ENCODE assay signal across 33 cellular contexts in genomic region chrX:72316408-72317079, GRCh38. TPM values are rescaled to one million over a fixed set of nuclear protein-coding genes. Genes with fewer than 3 reads are reported as not detected.
DNase-seq lines count a peak whose midpoint lies in the region; ATAC-seq, FAIRE-seq and TF ChIP-seq lines count a peak whose summit lies in the region.
"Had no signal": no experiment of that assay in that cellular context is flagged by ENCODE, and none has a peak within 500 bp of the region (broad histone marks: within the 10 kb centered on the region; RNA-seq: fewer than 3 reads in every experiment).

No MANE protein-coding gene starts in this region.

- H3K79me1 ChIP-seq in neuronal stem cell (ENCODE audit: low read depth, low read length): no peaks in the 10 kb centered on the region

- intact Hi-C loops in HepG2 (cut with micrococcal nuclease; ENCODE audit: unreplicated experiment): no loop called here
- intact Hi-C loops in right lobe of liver (cut with DNase I): no loop called here

- no peak overlapping the region for H4K91ac ChIP-seq in neuronal stem cell (ENCODE audit: low read depth, low read length, poor library complexity)

- H2BK12ac ChIP-seq in neuronal stem cell (ENCODE audit: low read length): no peak overlapping the region

- H3K4me3 Mint-ChIP-seq in progenitor cell of endocrine pancreas (ENCODE audit: low read depth) (no peak overlapping the region), T-cell (no peak overlapping the region)
- H3K4me3 Mint-ChIP-seq: activated naive CD8-positive, alpha-beta T cell treated with anti-CD3 and anti-CD28 coated beads for 36 hours; CD4-positive, CD25-positive, alpha-beta regulatory T cell; natural killer cell treated with Interleukin-12 subunit alpha and Interleukin-12 subunit beta and Interleukin-15 and Interleukin-18, amount 100 ng/mL, for 72 hours had no signal

- POLR2A ChIA-PET in HepG2 (lab: Yijun Ruan, JAX): interaction anchor here (0.6 kb wide), 1 partner anchor 104 kb away, joined by 3 read pairs; no protein-coding TSS in a partner anchor
- POLR2A ChIA-PET in T-cell (lab: Charles Lee): no interaction called here

- no peaks in the 10 kb centered on the region for H3K27me3 ChIP-seq in HepG2 (ENCODE audit: control insufficient read depth in 1 of 2, insufficient read depth in 2 of 2, low read length in 2 of 2)
- no peaks in the 10 kb centered on the region for H3K27me3 ChIP-seq in right lobe of liver
- H3K27me3 ChIP-seq in SJCRH30: no peaks in the 10 kb centered on the region
- H3K27me3 ChIP-seq in neuronal stem cell (ENCODE audit: control insufficient read depth in 3 of 3, insufficient read depth in 3 of 3, low read depth in 1 of 3, low read length in 3 of 3): peaks cover 0 to 38% (median 0%) of the 10 kb centered on the region in 3 experiments
- H3K27me3 ChIP-seq: cardiac muscle cell, gastroesophageal sphincter had no signal

- no peak for TF ChIP-seq RAD21 in HepG2 (CRISPR knock-in tag; IDR thresholded peaks at IDR 0.05)

- H3K4me1 Mint-ChIP-seq in progenitor cell of endocrine pancreas (ENCODE audit: low read depth): no peaks in the 10 kb centered on the region
- H3K4me1 Mint-ChIP-seq in T-cell: no peaks in the 10 kb centered on the region
- H3K4me1 Mint-ChIP-seq: activated naive CD8-positive, alpha-beta T cell treated with anti-CD3 and anti-CD28 coated beads for 36 hours; CD4-positive, CD25-positive, alpha-beta regulatory T cell had no signal

- H3K9ac ChIP-seq in HepG2 (ENCODE audit: insufficient read depth, low read depth, low read length) (no peak overlapping the region), neuronal stem cell (ENCODE audit: low read depth, low read length, poor library complexity) (no peak overlapping the region)
- H3K9ac ChIP-seq: parathyroid adenoma had no signal

- DNase-seq in HepG2 (ENCODE audit: low spot score) (no peak), right lobe of liver (no peak), SJCRH30 (peak; percentile 54 to 72), neuronal stem cell (ENCODE audit: low spot score) (no peak), progenitor cell of endocrine pancreas (ENCODE audit: low spot score, unreplicated experiment) (no peak), T-cell (no peak)
- DNase-seq: activated CD4-positive, alpha-beta T cell treated with anti-CD3 and anti-CD28 coated beads, Interleukin-2, amount 50 U/mL, for 1 hour; activated effector memory CD4-positive, alpha-beta T cell treated with anti-CD3 and anti-CD28 coated beads, Interleukin-2, amount 50 U/mL, for 16 hours; activated naive CD8-positive, alpha-beta T cell treated with anti-CD3 and anti-CD28 coated beads for 36 hours; activated T-cell treated with anti-CD3 and anti-CD28 coated beads, Interleukin-2, amount 50 U/mL, for 1 hour; AML-193; aorta; CD4-positive, CD25-positive, alpha-beta regulatory T cell; EL; Kasumi-1; NCI-H187; NCI-H524 treated with DMSO at 0.1 percent for 48 hours; SIG-M5; spleen; stimulated activated CD4-positive, alpha-beta T cell treated with anti-CD3 and anti-CD28 coated beads, Interleukin-2, amount 100 ng/mL, for 24 hours; stimulated activated naive CD8-positive, alpha-beta T cell treated with anti-CD3 and anti-CD28 coated beads, Interleukin-15, Interleukin-2, amounts not matched to agents 100 U/mL and 50 U/mL, for 24 hours; T-helper 9 cell had no signal

- no peak overlapping the region for H2BK15ac ChIP-seq in neuronal stem cell (ENCODE audit: low read length)

- H2AFZ ChIP-seq in HepG2 (ENCODE audit: low read length): no peak overlapping the region
- peak overlapping the region; percentile 53 for H2AFZ ChIP-seq in neuronal stem cell (ENCODE audit: low read length)
- H2AFZ ChIP-seq: parathyroid adenoma had no signal

- H3K27me3 Mint-ChIP-seq in progenitor cell of endocrine pancreas (peaks cover 7% of the 10 kb centered on the region), T-cell (peaks cover 10 to 17% of the 10 kb centered on the region in 2 donors)
- H3K27me3 Mint-ChIP-seq: CD4-positive, CD25-positive, alpha-beta regulatory T cell had no signal

- H3K18ac ChIP-seq in neuronal stem cell (ENCODE audit: low read length): no peak overlapping the region

- peak; percentile 79 for FAIRE-seq in HepG2 (lab: Jason Lieb, UNC)
- FAIRE-seq: colon, GM19239, H54 had no signal

- no peak overlapping the region for H4K8ac ChIP-seq in neuronal stem cell (ENCODE audit: low read depth, low read length)

- H3K9me3 Mint-ChIP-seq in progenitor cell of endocrine pancreas (ENCODE audit: low read depth): no peaks in the 10 kb centered on the region
- no peaks in the 10 kb centered on the region for H3K9me3 Mint-ChIP-seq in T-cell
- H3K9me3 Mint-ChIP-seq: activated naive CD8-positive, alpha-beta T cell treated with anti-CD3 and anti-CD28 coated beads for 36 hours; natural killer cell treated with Interleukin-12 subunit alpha and Interleukin-12 subunit beta and Interleukin-15 and Interleukin-18, amount 100 ng/mL, for 72 hours had no signal

- TF ChIP-seq EP300 in HepG2 (IDR thresholded peaks at IDR 0.05; ENCODE audit: low read depth in 2 of 2, low read length in 2 of 2) (no peak), HepG2 (CRISPR knock-in tag; IDR thresholded peaks at IDR 0.05; ENCODE audit: borderline replicate concordance) (no peak)

- H3K27ac ChIP-seq in HepG2 (ENCODE audit: extremely low read length, insufficient read depth, low read length): no peak overlapping the region
- no peak overlapping the region for H3K27ac ChIP-seq in right lobe of liver
- no peak overlapping the region for H3K27ac ChIP-seq in SJCRH30
- no peak overlapping the region for H3K27ac ChIP-seq in neuronal stem cell (replicated peaks; ENCODE audit: low read length)
- H3K27ac ChIP-seq: cardiac muscle cell, gastroesophageal sphincter, parathyroid adenoma, spleen had no signal

- no peak overlapping the region for H2BK120ac ChIP-seq in neuronal stem cell (ENCODE audit: low read depth, low read length)

- H3K9me3 ChIP-seq in HepG2 (ENCODE audit: low read length) (no peaks in the 10 kb centered on the region), right lobe of liver (no peaks in the 10 kb centered on the region), SJCRH30 (replicated peaks) (no peaks in the 10 kb centered on the region), neuronal stem cell (replicated peaks in 1 of 2; ENCODE audit: control insufficient read depth in 2 of 2, insufficient read depth in 1 of 2, low read depth in 1 of 2, low read length in 2 of 2) (no peaks in the 10 kb centered on the region)
- H3K9me3 ChIP-seq: gastroesophageal sphincter, spleen had no signal

- in situ Hi-C loops in HepG2 (cut with HindIII; ENCODE audit: extremely low pct_ligation_motif_present, low pct_unique_long_range_greater_than_20kb): no loop called here

- H3K36me3 Mint-ChIP-seq in progenitor cell of endocrine pancreas (ENCODE audit: insufficient read depth): no peaks in the 10 kb centered on the region
- H3K36me3 Mint-ChIP-seq in T-cell: no peaks in the 10 kb centered on the region
- H3K36me3 Mint-ChIP-seq: activated naive CD8-positive, alpha-beta T cell treated with anti-CD3 and anti-CD28 coated beads for 36 hours; CD4-positive, CD25-positive, alpha-beta regulatory T cell; natural killer cell treated with Interleukin-12 subunit alpha and Interleukin-12 subunit beta and Interleukin-15 and Interleukin-18, amount 100 ng/mL, for 72 hours had no signal

- no peak overlapping the region for H3K14ac ChIP-seq in neuronal stem cell (ENCODE audit: low read length)

- no peaks in the 10 kb centered on the region for H3K79me2 ChIP-seq in HepG2 (ENCODE audit: insufficient read depth, low read length)
- H3K79me2 ChIP-seq: parathyroid adenoma had no signal

- H3K4me1 ChIP-seq in HepG2 (ENCODE audit: insufficient read depth, low read length): peaks cover 9% of the 10 kb centered on the region; the same call in 1 of the 2 replicates
- no peaks in the 10 kb centered on the region for H3K4me1 ChIP-seq in right lobe of liver
- H3K4me1 ChIP-seq in SJCRH30: peaks cover 7% of the 10 kb centered on the region; the same call in 1 of the 2 replicates
- H3K4me1 ChIP-seq in neuronal stem cell (ENCODE audit: control insufficient read depth in 2 of 2, insufficient read depth in 1 of 2, low read depth in 1 of 2, low read length in 2 of 2): peaks cover 0 to 8% of the 10 kb centered on the region in 2 donors
- H3K4me1 ChIP-seq: parathyroid adenoma, spleen had no signal

- ATAC-seq in HepG2 (peak; percentile 56), right lobe of liver (no peak), GM18520 (IDR thresholded peaks at IDR 0.05; ENCODE audit: unreplicated experiment) (no peak), T-cell (replicated peaks in 1 of 4) (no peak)
- ATAC-seq: gastroesophageal sphincter; natural killer cell treated with Interleukin-12 subunit alpha and Interleukin-12 subunit beta and Interleukin-15 and Interleukin-18, amount 100 ng/mL, for 72 hours; Panc1; stimulated activated naive CD8-positive, alpha-beta T cell treated with anti-CD3 and anti-CD28 coated beads, Interleukin-15, Interleukin-2, amounts not matched to agents 100 U/mL and 50 U/mL, for 24 hours had no signal

- CTCF ChIA-PET in HepG2 (lab: Yijun Ruan, JAX; ENCODE audit: low intra/inter-chr PET ratio, low total read pairs) (no interaction called here), T-cell (lab: Charles Lee) (no interaction called here)

- 27% methylated on average over 4 of the region's 12 CpGs for WGBS in HepG2 (ENCODE audit: low lambda C conversion rate)
- 48% methylated on average over 9 of the region's 12 CpGs for WGBS in right lobe of liver (ENCODE audit: insufficient coverage, low coverage, low lambda C conversion rate, missing lambda C conversion rate)
- WGBS in neuronal stem cell (ENCODE audit: extremely low coverage in 2 of 2, insufficient read length in 2 of 2, insufficient replicate concordance in 1 of 2), 2 donors: no CpG with 5 or more reads among the region's 12 CpGs

- TF ChIP-seq POLR2A in HepG2 (IDR thresholded peaks at IDR 0.05; ENCODE audit: insufficient read depth in 1 of 2, low read depth in 2 of 2, low read length in 2 of 2) (no peak), right lobe of liver (IDR thresholded peaks at IDR 0.05) (no peak)

- no peak for TF ChIP-seq CTCF in HepG2 (CRISPR knock-in tag; IDR thresholded peaks at IDR 0.05)
- TF ChIP-seq CTCF in right lobe of liver (IDR thresholded peaks at IDR 0.05): no peak
- no peak for TF ChIP-seq CTCF in progenitor cell of endocrine pancreas (IDR thresholded peaks at IDR 0.05; ENCODE audit: unreplicated experiment)

- no peak overlapping the region for H2BK5ac ChIP-seq in neuronal stem cell (ENCODE audit: low read length)

- H3K27ac Mint-ChIP-seq in progenitor cell of endocrine pancreas: no peak overlapping the region
- no peak overlapping the region for H3K27ac Mint-ChIP-seq in T-cell
- H3K27ac Mint-ChIP-seq: activated naive CD8-positive, alpha-beta T cell treated with anti-CD3 and anti-CD28 coated beads for 36 hours; CD4-positive, CD25-positive, alpha-beta regulatory T cell had no signal

- no peak overlapping the region for H3K23ac ChIP-seq in neuronal stem cell (ENCODE audit: low read depth, low read length, poor library complexity)

- H2AK5ac ChIP-seq in neuronal stem cell (ENCODE audit: low read depth, low read length): no peak overlapping the region

- no peaks in the 10 kb centered on the region for H4K20me1 ChIP-seq in HepG2 (ENCODE audit: insufficient read depth, low read length)

- no peak overlapping the region for H3K4me3 ChIP-seq in HepG2 (replicated peaks in 1 of 3; ENCODE audit: insufficient read depth in 1 of 3, low read depth in 2 of 3, low read length in 3 of 3)
- H3K4me3 ChIP-seq in right lobe of liver: no peak overlapping the region
- no peak overlapping the region for H3K4me3 ChIP-seq in SJCRH30
- H3K4me3 ChIP-seq in neuronal stem cell (ENCODE audit: low read length in 2 of 2): no peak overlapping the region
- H3K4me3 ChIP-seq: cardiac muscle cell, gastroesophageal sphincter, spleen had no signal

- no TSS peak for BruUV-seq in HepG2 (replicated peaks; lab: Mats Ljungman, UMichigan)

- H3K36me3 ChIP-seq in HepG2 (replicated peaks in 1 of 2; ENCODE audit: control insufficient read depth in 1 of 2, insufficient read depth in 2 of 2, low read length in 2 of 2) (no peaks in the 10 kb centered on the region), right lobe of liver (no peaks in the 10 kb centered on the region), SJCRH30 (no peaks in the 10 kb centered on the region), neuronal stem cell (replicated peaks in 1 of 2; ENCODE audit: control insufficient read depth in 2 of 2, insufficient read depth in 2 of 2, low read length in 2 of 2) (no peaks in the 10 kb centered on the region)
- H3K36me3 ChIP-seq: cardiac muscle cell, gastroesophageal sphincter, spleen had no signal

- H3K4me2 ChIP-seq in HepG2 (ENCODE audit: low read depth, low read length) (no peak overlapping the region), neuronal stem cell (ENCODE audit: insufficient read depth, low read length, poor library complexity, severe bottlenecking) (no peak overlapping the region)

- H3K4ac ChIP-seq in neuronal stem cell (ENCODE audit: low read length): no peak overlapping the region

RNA-seq across cellular contexts. Expression of gene CITED1, which starts 10.8 kb away (rescaled TPM):
- total RNA-seq in HepG2 (2016; rRNA removed; fragmentation: Illumina TruSeq; extraction: Trizol) (not detected in 2 replicates), right lobe of liver (not detected), progenitor cell of endocrine pancreas (1.1 and 2.0 TPM in 2 replicates), T-cell (not detected)
- not detected in 2 replicates for total RNA-seq in HepG2 (2016; cell fraction: cytosol; rRNA removed; fragmentation: Illumina TruSeq; extraction: Trizol; ENCODE audit: low read depth)
- total RNA-seq in HepG2 (2016; cell fraction: insoluble cytoplasmic fraction; rRNA removed; fragmentation: Illumina TruSeq; extraction: Trizol): not detected in 2 replicates
- total RNA-seq in HepG2 (2016; cell fraction: membrane; rRNA removed; fragmentation: Illumina TruSeq; extraction: Trizol): 0.34 TPM in 1 of 2 replicates, not detected in the other
- total RNA-seq in HepG2 (2016; cell fraction: nucleus; rRNA removed; fragmentation: Illumina TruSeq; extraction: Trizol): 0.53 TPM in 1 of 2 replicates, not detected in the other
- polyA plus RNA-seq in HepG2 (2011; rRNA removed): 0.09 TPM in 1 of 2 replicates, not detected in the other
- polyA plus RNA-seq in HepG2 (2011; cell fraction: cytosol; rRNA removed): 0.15 TPM in 1 of 2 replicates, not detected in the other
- polyA plus RNA-seq in HepG2 (2011; cell fraction: nucleus; rRNA removed): 0.29 TPM in 1 of 2 replicates, not detected in the other
- not detected in 2 replicates for polyA plus RNA-seq in HepG2 (2012)
- polyA plus RNA-seq in HepG2 (2016; cell fraction: cytosol; fragmentation: Illumina TruSeq; extraction: Trizol; ENCODE audit: low read depth): 0.27 and 0.35 TPM in 2 replicates
- polyA plus RNA-seq in HepG2 (2016; cell fraction: insoluble cytoplasmic fraction; fragmentation: Illumina TruSeq; extraction: Trizol; ENCODE audit: low read depth): not detected in 2 replicates
- not detected in 2 replicates for polyA plus RNA-seq in HepG2 (2016; cell fraction: membrane; fragmentation: Illumina TruSeq; extraction: Trizol; ENCODE audit: low read depth)
- 0.77 TPM in 1 of 2 replicates, not detected in the other for polyA plus RNA-seq in HepG2 (2016; cell fraction: nucleus; fragmentation: Illumina TruSeq; extraction: Trizol; ENCODE audit: insufficient read depth, low read depth)
- polyA minus RNA-seq in HepG2 (2011; rRNA and poly(A)+ RNA removed; ENCODE audit: low replicate concordance): 0.38 and 1.3 TPM in 2 replicates
- not detected in 2 replicates for polyA minus RNA-seq in HepG2 (2011; cell fraction: cytosol; rRNA and poly(A)+ RNA removed)
- not detected in 2 replicates for polyA minus RNA-seq in HepG2 (2011; cell fraction: nucleus; rRNA and poly(A)+ RNA removed)
- total RNA-seq in SJCRH30 (2014; rRNA removed; shearing (Covaris generic)): 8.1 TPM in 2 replicates
- polyA plus RNA-seq in neuronal stem cell (2013, experiment 1 of 2): 4.0 TPM
- 3.6 TPM for polyA plus RNA-seq in neuronal stem cell (2013, experiment 2 of 2)
- total RNA-seq: activated naive CD8-positive, alpha-beta T cell treated with anti-CD3 and anti-CD28 coated beads for 36 hours; aorta; lung microvascular endothelial cell; mucosa of gallbladder had no signal
- polyA plus RNA-seq: CD4-positive, CD25-positive, alpha-beta regulatory T cell had no signal

RNA-seq across cellular contexts. Expression of gene RPS4X, which starts 39.5 kb away (rescaled TPM):
- total RNA-seq in HepG2 (2016; rRNA removed; fragmentation: Illumina TruSeq; extraction: Trizol) (796 and 972 TPM in 2 replicates), right lobe of liver (100 to 1,000 TPM; 227 to 432 (median 340) TPM), progenitor cell of endocrine pancreas (1,645 and 1,663 TPM in 2 replicates), T-cell (1,000 to 10,000 TPM; 1,254 to 2,149 (median 1,425) TPM)
- 1,084 and 1,255 TPM in 2 replicates for total RNA-seq in HepG2 (2016; cell fraction: cytosol; rRNA removed; fragmentation: Illumina TruSeq; extraction: Trizol; ENCODE audit: low read depth)
- total RNA-seq in HepG2 (2016; cell fraction: insoluble cytoplasmic fraction; rRNA removed; fragmentation: Illumina TruSeq; extraction: Trizol): 778 and 945 TPM in 2 replicates
- 1,905 and 2,048 TPM in 2 replicates for total RNA-seq in HepG2 (2016; cell fraction: membrane; rRNA removed; fragmentation: Illumina TruSeq; extraction: Trizol)
- total RNA-seq in HepG2 (2016; cell fraction: nucleus; rRNA removed; fragmentation: Illumina TruSeq; extraction: Trizol): 275 and 295 TPM in 2 replicates
- polyA plus RNA-seq in HepG2 (2011; rRNA removed): 1,199 and 1,289 TPM in 2 replicates
- 1,509 and 1,662 TPM in 2 replicates for polyA plus RNA-seq in HepG2 (2011; cell fraction: cytosol; rRNA removed)
- 301 and 377 TPM in 2 replicates for polyA plus RNA-seq in HepG2 (2011; cell fraction: nucleus; rRNA removed)
- 1,270 and 1,395 TPM in 2 replicates for polyA plus RNA-seq in HepG2 (2012)
- polyA plus RNA-seq in HepG2 (2016; cell fraction: cytosol; fragmentation: Illumina TruSeq; extraction: Trizol; ENCODE audit: low read depth): 1,609 and 1,819 TPM in 2 replicates
- 1,262 and 1,290 TPM in 2 replicates for polyA plus RNA-seq in HepG2 (2016; cell fraction: insoluble cytoplasmic fraction; fragmentation: Illumina TruSeq; extraction: Trizol; ENCODE audit: low read depth)
- polyA plus RNA-seq in HepG2 (2016; cell fraction: membrane; fragmentation: Illumina TruSeq; extraction: Trizol; ENCODE audit: low read depth): 2,384 and 2,506 TPM in 2 replicates
- polyA plus RNA-seq in HepG2 (2016; cell fraction: nucleus; fragmentation: Illumina TruSeq; extraction: Trizol; ENCODE audit: insufficient read depth, low read depth): 573 and 598 TPM in 2 replicates
- 414 and 1,377 TPM in 2 replicates for polyA minus RNA-seq in HepG2 (2011; rRNA and poly(A)+ RNA removed; ENCODE audit: low replicate concordance)
- polyA minus RNA-seq in HepG2 (2011; cell fraction: cytosol; rRNA and poly(A)+ RNA removed): 414 and 464 TPM in 2 replicates
- polyA minus RNA-seq in HepG2 (2011; cell fraction: nucleus; rRNA and poly(A)+ RNA removed): 140 and 217 TPM in 2 replicates
- total RNA-seq in SJCRH30 (2014; rRNA removed; shearing (Covaris generic)): 2,769 and 2,773 TPM in 2 replicates
- 1,442 TPM for polyA plus RNA-seq in neuronal stem cell (2013, experiment 1 of 2)
- 1,420 TPM for polyA plus RNA-seq in neuronal stem cell (2013, experiment 2 of 2)

Comparison
In these comparisons a context has a peak if more than half of its experiments do, and no peak if none do; other contexts are left out.
1. DNase-seq: peak in SJCRH30 (2 of 2); none in HepG2 (single experiment), right lobe of liver (0 of 3), neuronal stem cell (single experiment), progenitor cell of endocrine pancreas (single experiment) and T-cell (0 of 34).